Comparison of ENCODE assay signal across 8 cellular contexts in genomic region chr7:150375662-150376521, GRCh38. TPM values are rescaled to one million over a fixed set of nuclear protein-coding genes. Genes with fewer than 3 reads are reported as not detected.
A peak's percentile ranks its signal among the peaks of the same experiment; 100 is the strongest.
DNase-seq lines count a peak whose midpoint lies in the region; ATAC-seq and TF ChIP-seq lines count a peak whose summit lies in the region.

No MANE protein-coding gene starts in this region.

- POLR2A ChIA-PET in OCI-LY7 (lab: Charles Lee): interaction anchor here (2.8 kb wide), 1 partner anchor 31 kb away, joined by 10 read pairs; a partner anchor contains a TSS

- H3K27ac ChIP-seq in OCI-LY7 (ENCODE audit: low read depth, low read length, poor library complexity, severe bottlenecking): no peak overlapping the region

- H3K4me3 Mint-ChIP-seq in endothelial cell (ENCODE audit: unreplicated experiment): peak overlapping the region; percentile 10
- peak overlapping the region; percentile 65 for H3K4me3 Mint-ChIP-seq in stimulated activated naive CD8-positive, alpha-beta T cell treated with anti-CD3 and anti-CD28 coated beads, Interleukin-15, Interleukin-2, amounts not matched to agents 100 ng/mL and 50 ng/mL, for 24 hours

- no peak for DNase-seq in activated CD4-positive, CD25-positive, alpha-beta regulatory T cell (lab: John Stamatoyannopoulos, UW)
- DNase-seq in OCI-LY7 (ENCODE audit: low spot score): no peak
- no peak for DNase-seq in endothelial cell (ENCODE audit: low spot score)
- no peak for DNase-seq in left ventricle myocardium superior
- DNase-seq in NCI-H146 treated with DMSO at 0.1 percent for 48 hours (lab: John Stamatoyannopoulos, UW; ENCODE audit: unreplicated experiment): no peak
- DNase-seq in T1000 (lab: John Stamatoyannopoulos, UW): no peak

- intact Hi-C loops in OCI-LY7 (cut with micrococcal nuclease; ENCODE audit: unreplicated experiment) (loop anchor here (10.0 kb wide), 2 partner anchors 511 to 599 kb away; partner anchors contain the start of gene KCNH2), left ventricle myocardium superior (cut with micrococcal nuclease) (no loop called here)

- no TSS peak for BruUV-seq in OCI-LY7 (replicated peaks; lab: Mats Ljungman, UMichigan)

- H3K4me2 ChIP-seq in OCI-LY7 (ENCODE audit: low read length): peak overlapping the region; percentile 34

- H2AFZ ChIP-seq in OCI-LY7 (ENCODE audit: low read length): no peak overlapping the region

- peaks cover 34% of the 10 kb centered on the region for H3K36me3 Mint-ChIP-seq in endothelial cell (ENCODE audit: low read depth, unreplicated experiment)
- peaks cover 25% of the 10 kb centered on the region for H3K36me3 Mint-ChIP-seq in stimulated activated naive CD8-positive, alpha-beta T cell treated with anti-CD3 and anti-CD28 coated beads, Interleukin-15, Interleukin-2, amounts not matched to agents 100 ng/mL and 50 ng/mL, for 24 hours (ENCODE audit: low read depth)

- peaks cover 24% of the 10 kb centered on the region for H3K27me3 Mint-ChIP-seq in endothelial cell (ENCODE audit: unreplicated experiment)
- H3K27me3 Mint-ChIP-seq in stimulated activated naive CD8-positive, alpha-beta T cell treated with anti-CD3 and anti-CD28 coated beads, Interleukin-15, Interleukin-2, amounts not matched to agents 100 ng/mL and 50 ng/mL, for 24 hours: no peaks in the 10 kb centered on the region

- no peaks in the 10 kb centered on the region for H3K9me2 ChIP-seq in OCI-LY7 (ENCODE audit: insufficient read depth, low read length)

- no peaks in the 10 kb centered on the region for H3K9me3 Mint-ChIP-seq in endothelial cell (ENCODE audit: unreplicated experiment)
- no peaks in the 10 kb centered on the region for H3K9me3 Mint-ChIP-seq in stimulated activated naive CD8-positive, alpha-beta T cell treated with anti-CD3 and anti-CD28 coated beads, Interleukin-15, Interleukin-2, amounts not matched to agents 100 ng/mL and 50 ng/mL, for 24 hours

- H3K36me3 ChIP-seq in OCI-LY7 (ENCODE audit: insufficient read depth, low read length): no peaks in the 10 kb centered on the region

- no peaks in the 10 kb centered on the region for H3K79me2 ChIP-seq in OCI-LY7 (ENCODE audit: insufficient read depth, low read depth, low read length)

- H3K4me1 ChIP-seq in OCI-LY7 (ENCODE audit: insufficient read depth, low read length, poor library complexity, severe bottlenecking): peaks cover 55% of the 10 kb centered on the region

- ATAC-seq in activated CD4-positive, CD25-positive, alpha-beta regulatory T cell treated with anti-CD3 and anti-CD28 coated beads, Interleukin-2, amount 50 U/mL, for 24 hours: peak; percentile 15 to 25
- ATAC-seq in left ventricle myocardium superior: no peak

- no peaks in the 10 kb centered on the region for H4K20me1 ChIP-seq in OCI-LY7 (ENCODE audit: insufficient read depth, low read length)

- CTCF ChIA-PET in OCI-LY7 (lab: Charles Lee; ENCODE audit: unreplicated experiment): no interaction called here

- H3K4me3 ChIP-seq in OCI-LY7 (ENCODE audit: low read depth, low read length, poor library complexity, severe bottlenecking): no peak overlapping the region

- no peak for TF ChIP-seq CTCF in OCI-LY7 (conservative IDR thresholded peaks at IDR 0.05; ENCODE audit: low read length)
- no peak for TF ChIP-seq CTCF in endothelial cell (IDR thresholded peaks at IDR 0.05; ENCODE audit: unreplicated experiment)

- peak overlapping the region; percentile 96 for H3K27ac Mint-ChIP-seq in endothelial cell (ENCODE audit: unreplicated experiment)
- peak overlapping the region; percentile 89 for H3K27ac Mint-ChIP-seq in stimulated activated naive CD8-positive, alpha-beta T cell treated with anti-CD3 and anti-CD28 coated beads, Interleukin-15, Interleukin-2, amounts not matched to agents 100 ng/mL and 50 ng/mL, for 24 hours

- H3K9me3 ChIP-seq in OCI-LY7 (ENCODE audit: low read length): no peaks in the 10 kb centered on the region

- peaks cover 66% of the 10 kb centered on the region for H3K4me1 Mint-ChIP-seq in endothelial cell (ENCODE audit: unreplicated experiment)
- peaks cover 59% of the 10 kb centered on the region for H3K4me1 Mint-ChIP-seq in stimulated activated naive CD8-positive, alpha-beta T cell treated with anti-CD3 and anti-CD28 coated beads, Interleukin-15, Interleukin-2, amounts not matched to agents 100 ng/mL and 50 ng/mL, for 24 hours (ENCODE audit: low read depth)

RNA-seq across cellular contexts. Expression of gene ZNF775, which starts 3.2 kb away (rescaled TPM):
- 4.7 and 5.5 TPM in 2 replicates for total RNA-seq in OCI-LY7 (2014; rRNA removed; shearing (Covaris generic))
- total RNA-seq in OCI-LY7 (2022) (6.5 and 7.7 TPM in 2 replicates), endothelial cell (ENCODE audit: unreplicated experiment) (12.1 TPM), left ventricle myocardium superior (3.0 TPM)

RNA-seq across cellular contexts. Expression of gene REPIN1, which starts 7.3 kb away (rescaled TPM):
- 36.9 and 46.2 TPM in 2 replicates for total RNA-seq in OCI-LY7 (2014; rRNA removed; shearing (Covaris generic))
- total RNA-seq in OCI-LY7 (2022) (19.0 and 21.7 TPM in 2 replicates), endothelial cell (ENCODE audit: unreplicated experiment) (138 TPM), left ventricle myocardium superior (131 TPM)

RNA-seq across cellular contexts. Expression of gene RARRES2, which starts 34.5 kb away (rescaled TPM):
- 0.08 TPM in 1 of 2 replicates, not detected in the other for total RNA-seq in OCI-LY7 (2014; rRNA removed; shearing (Covaris generic))
- not detected in 2 replicates for total RNA-seq in OCI-LY7 (2022)
- total RNA-seq in endothelial cell (ENCODE audit: unreplicated experiment): 4.9 TPM
- total RNA-seq in left ventricle myocardium superior: 18.7 TPM

RNA-seq across cellular contexts. Expression of gene ACTR3C, which starts 52.5 kb away (rescaled TPM):
- total RNA-seq in OCI-LY7 (2014; rRNA removed; shearing (Covaris generic)): 5.4 TPM in 1 of 2 replicates, not detected in the other
- total RNA-seq in OCI-LY7 (2022) (not detected in 2 replicates), endothelial cell (ENCODE audit: unreplicated experiment) (0.87 TPM), left ventricle myocardium superior (4.0 TPM)

RNA-seq across cellular contexts. Expression of gene LRRC61, which starts 52.7 kb away (rescaled TPM):
- not detected in 2 replicates for total RNA-seq in OCI-LY7 (2014; rRNA removed; shearing (Covaris generic))
- total RNA-seq in OCI-LY7 (2022) (not detected in 2 replicates), endothelial cell (ENCODE audit: unreplicated experiment) (5.1 TPM), left ventricle myocardium superior (3.7 TPM)
